Comparison of ENCODE assay signal across 1 cellular context in the genomic region with DNA sequence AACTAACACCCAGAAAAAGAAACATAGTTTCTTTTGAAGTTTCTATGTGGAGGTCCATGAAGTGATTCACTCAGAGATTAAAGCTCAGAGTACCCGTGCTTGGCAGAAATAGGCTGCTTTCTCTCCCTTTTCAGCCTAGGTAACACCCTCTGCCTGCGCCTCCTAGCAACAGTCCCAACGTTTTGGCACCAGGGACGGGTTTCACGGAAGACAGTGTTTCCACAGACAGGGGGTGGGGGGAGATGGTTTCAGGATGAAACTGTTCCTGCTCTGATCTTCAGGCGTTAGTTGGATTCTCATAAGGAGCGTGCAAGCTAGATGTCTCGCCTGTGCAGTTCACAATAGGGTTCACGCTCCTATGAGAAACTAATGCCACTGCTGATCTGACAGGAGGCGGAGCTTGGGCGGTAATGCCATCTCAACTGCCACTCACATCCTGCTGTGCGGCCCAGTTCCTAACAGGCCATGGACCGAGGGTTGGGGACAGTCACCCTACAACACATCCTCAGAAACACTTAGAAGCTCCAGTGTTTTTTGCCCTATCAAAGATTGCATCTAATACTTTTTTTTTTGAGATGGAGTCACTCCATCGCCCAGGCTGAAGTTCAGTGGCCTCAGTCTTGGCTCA.
TF ChIP-seq lines count a peak whose summit lies in the region.

No MANE protein-coding gene starts in this region.

TF ChIP-seq in K562, 482 proteins besides CTCF, POLR2A, EP300 and RAD21 (continued from another document):
- no peak for TF ChIP-seq POLR2H (tag; IDR thresholded peaks at IDR 0.05; ENCODE audit: low read depth)
- TF ChIP-seq, protein P1, sequence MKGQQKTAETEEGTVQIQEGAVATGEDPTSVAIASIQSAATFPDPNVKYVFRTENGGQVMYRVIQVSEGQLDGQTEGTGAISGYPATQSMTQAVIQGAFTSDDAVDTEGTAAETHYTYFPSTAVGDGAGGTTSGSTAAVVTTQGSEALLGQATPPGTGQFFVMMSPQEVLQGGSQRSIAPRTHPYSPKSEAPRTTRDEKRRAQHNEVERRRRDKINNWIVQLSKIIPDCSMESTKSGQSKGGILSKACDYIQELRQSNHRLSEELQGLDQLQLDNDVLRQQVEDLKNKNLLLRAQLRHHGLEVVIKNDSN (CRISPR knock-in tag; IDR thresholded peaks at IDR 0.05): no peak
- TF ChIP-seq PTBP1 (IDR thresholded peaks at IDR 0.05; ENCODE audit: low read depth, low read length): no peak
- no peak for TF ChIP-seq CBX8 (IDR thresholded peaks at IDR 0.05; ENCODE audit: borderline replicate concordance, extremely low read depth, low read depth, low read length, poor library complexity, severe bottlenecking)
- no peak for TF ChIP-seq JUNB (CRISPR knock-in tag; conservative IDR thresholded peaks at IDR 0.05)
- TF ChIP-seq ZNF384 (IDR thresholded peaks at IDR 0.05; ENCODE audit: low read depth, low read length): no peak
- no peak for TF ChIP-seq ZEB2 (IDR thresholded peaks at IDR 0.05)
- TF ChIP-seq MAZ (CRISPR knock-in tag; conservative IDR thresholded peaks at IDR 0.05 in 1 of 2, IDR thresholded peaks at IDR 0.05 in 1 of 2): no peak
- TF ChIP-seq, protein P2, sequence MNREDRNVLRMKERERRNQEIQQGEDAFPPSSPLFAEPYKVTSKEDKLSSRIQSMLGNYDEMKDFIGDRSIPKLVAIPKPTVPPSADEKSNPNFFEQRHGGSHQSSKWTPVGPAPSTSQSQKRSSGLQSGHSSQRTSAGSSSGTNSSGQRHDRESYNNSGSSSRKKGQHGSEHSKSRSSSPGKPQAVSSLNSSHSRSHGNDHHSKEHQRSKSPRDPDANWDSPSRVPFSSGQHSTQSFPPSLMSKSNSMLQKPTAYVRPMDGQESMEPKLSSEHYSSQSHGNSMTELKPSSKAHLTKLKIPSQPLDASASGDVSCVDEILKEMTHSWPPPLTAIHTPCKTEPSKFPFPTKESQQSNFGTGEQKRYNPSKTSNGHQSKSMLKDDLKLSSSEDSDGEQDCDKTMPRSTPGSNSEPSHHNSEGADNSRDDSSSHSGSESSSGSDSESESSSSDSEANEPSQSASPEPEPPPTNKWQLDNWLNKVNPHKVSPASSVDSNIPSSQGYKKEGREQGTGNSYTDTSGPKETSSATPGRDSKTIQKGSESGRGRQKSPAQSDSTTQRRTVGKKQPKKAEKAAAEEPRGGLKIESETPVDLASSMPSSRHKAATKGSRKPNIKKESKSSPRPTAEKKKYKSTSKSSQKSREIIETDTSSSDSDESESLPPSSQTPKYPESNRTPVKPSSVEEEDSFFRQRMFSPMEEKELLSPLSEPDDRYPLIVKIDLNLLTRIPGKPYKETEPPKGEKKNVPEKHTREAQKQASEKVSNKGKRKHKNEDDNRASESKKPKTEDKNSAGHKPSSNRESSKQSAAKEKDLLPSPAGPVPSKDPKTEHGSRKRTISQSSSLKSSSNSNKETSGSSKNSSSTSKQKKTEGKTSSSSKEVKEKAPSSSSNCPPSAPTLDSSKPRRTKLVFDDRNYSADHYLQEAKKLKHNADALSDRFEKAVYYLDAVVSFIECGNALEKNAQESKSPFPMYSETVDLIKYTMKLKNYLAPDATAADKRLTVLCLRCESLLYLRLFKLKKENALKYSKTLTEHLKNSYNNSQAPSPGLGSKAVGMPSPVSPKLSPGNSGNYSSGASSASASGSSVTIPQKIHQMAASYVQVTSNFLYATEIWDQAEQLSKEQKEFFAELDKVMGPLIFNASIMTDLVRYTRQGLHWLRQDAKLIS (CRISPR knock-in tag; IDR thresholded peaks at IDR 0.05): no peak
- TF ChIP-seq, protein P3, sequence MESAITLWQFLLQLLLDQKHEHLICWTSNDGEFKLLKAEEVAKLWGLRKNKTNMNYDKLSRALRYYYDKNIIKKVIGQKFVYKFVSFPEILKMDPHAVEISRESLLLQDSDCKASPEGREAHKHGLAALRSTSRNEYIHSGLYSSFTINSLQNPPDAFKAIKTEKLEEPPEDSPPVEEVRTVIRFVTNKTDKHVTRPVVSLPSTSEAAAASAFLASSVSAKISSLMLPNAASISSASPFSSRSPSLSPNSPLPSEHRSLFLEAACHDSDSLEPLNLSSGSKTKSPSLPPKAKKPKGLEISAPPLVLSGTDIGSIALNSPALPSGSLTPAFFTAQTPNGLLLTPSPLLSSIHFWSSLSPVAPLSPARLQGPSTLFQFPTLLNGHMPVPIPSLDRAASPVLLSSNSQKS (CRISPR knock-in tag; IDR thresholded peaks at IDR 0.05): no peak
- no peak for TF ChIP-seq EHMT2 (IDR thresholded peaks at IDR 0.05)
- no peak for TF ChIP-seq ADNP (tag; IDR thresholded peaks at IDR 0.05)
